Comparison of ENCODE assay signal across 12 cellular contexts in genomic region chr3:11211531-11212300, GRCh38. TPM values are rescaled to one million over a fixed set of nuclear protein-coding genes. Genes with fewer than 3 reads are reported as not detected.
A peak's percentile ranks its signal among the peaks of the same experiment; 100 is the strongest.
DNase-seq lines count a peak whose midpoint lies in the region; ATAC-seq and TF ChIP-seq lines count a peak whose summit lies in the region.
"Had no signal": no experiment of that assay in that cellular context is flagged by ENCODE, and none has a peak within 500 bp of the region (broad histone marks: within the 10 kb centered on the region; RNA-seq: fewer than 3 reads in every experiment).

No MANE protein-coding gene starts in this region.

- no peak for TF ChIP-seq POLR2A in thyroid gland (IDR thresholded peaks at IDR 0.05)

- H3K9me3 ChIP-seq in adipocyte (ENCODE audit: control insufficient read depth, low read length), result no peaks in the 10 kb centered on the region
- no peaks in the 10 kb centered on the region for H3K9me3 ChIP-seq in thyroid gland
- H3K9me3 ChIP-seq: lower lobe of right lung, psoas muscle had no signal

- no peak for ATAC-seq in foreskin keratinocyte
- ATAC-seq: lower lobe of right lung, psoas muscle had no signal

- H3K4me3 ChIP-seq in adipocyte (ENCODE audit: low read length), result no peak overlapping the region
- no peak overlapping the region for H3K4me3 ChIP-seq in thyroid gland (replicated peaks in 1 of 3)
- H3K4me3 ChIP-seq: lower lobe of right lung, psoas muscle had no signal

- peak; percentile 68 for DNase-seq in HCEC 1CT
- peak; percentile 23 for DNase-seq in adipocyte (ENCODE audit: low read depth)
- no peak for DNase-seq in foreskin keratinocyte
- peak; percentile 43 to 67 for DNase-seq in thyroid gland
- DNase-seq in DMS 273 (lab: John Stamatoyannopoulos, UW; ENCODE audit: unreplicated experiment), result no peak
- no peak for DNase-seq in stimulated activated CD4-positive, alpha-beta T cell treated with anti-CD3 and anti-CD28 coated beads, Interleukin-12 subunit alpha, Interleukin-12 subunit beta, amount 100 ng/mL, for 4 hours
- no peak for DNase-seq in DMS79 (lab: John Stamatoyannopoulos, UW)
- DNase-seq: DMS79 treated with DMSO at 0.1 percent for 48 hours, head of caudate nucleus, lower lobe of right lung, NCI-H187 treated with DMSO at 0.1 percent for 48 hours, psoas muscle had no signal

- intact Hi-C loops in thyroid gland (cut with DNase I), result no loop called here

- TF ChIP-seq CTCF in foreskin keratinocyte (conservative IDR thresholded peaks at IDR 0.05) (peak; percentile 33), thyroid gland (IDR thresholded peaks at IDR 0.05) (no peak)

- H3K4me1 ChIP-seq in adipocyte (ENCODE audit: control insufficient read depth, insufficient read depth, low read length), result peaks cover 31% of the 10 kb centered on the region
- H3K4me1 ChIP-seq in foreskin keratinocyte, result peaks cover 20% of the 10 kb centered on the region
- peaks cover 7 to 22% of the 10 kb centered on the region in 2 donors for H3K4me1 ChIP-seq in thyroid gland
- H3K4me1 ChIP-seq: psoas muscle had no signal

- H3K27me3 ChIP-seq in adipocyte (replicated peaks; ENCODE audit: control insufficient read depth, insufficient read depth, low read length), result no peaks in the 10 kb centered on the region
- no peaks in the 10 kb centered on the region for H3K27me3 ChIP-seq in foreskin keratinocyte
- no peaks in the 10 kb centered on the region for H3K27me3 ChIP-seq in thyroid gland

- 60 to 74% methylated on average over 9 of the region's 9 CpGs for WGBS in thyroid gland, 2 donors

- H3K27ac ChIP-seq in foreskin keratinocyte (peak overlapping the region; percentile 21), thyroid gland (peak overlapping the region in 1 of 3 donors; percentile 53)
- H3K27ac ChIP-seq: lower lobe of right lung, psoas muscle had no signal

- no peak overlapping the region for H3K9ac ChIP-seq in adipocyte (ENCODE audit: low read length)

- H3K36me3 ChIP-seq in adipocyte (ENCODE audit: control insufficient read depth, insufficient read depth, low read length, severe bottlenecking) (no peaks in the 10 kb centered on the region), thyroid gland (no peaks in the 10 kb centered on the region)

RNA-seq across cellular contexts. Expression of gene HRH1, which starts 57.4 kb away (rescaled TPM):
- total RNA-seq in foreskin keratinocyte (9.7 and 11.3 TPM in 2 replicates), thyroid gland (1 to 10 TPM in 3 of 4 donors, not detected in 1; 1.9 to 2.6 (median 2.4) TPM)
- polyA plus RNA-seq in foreskin keratinocyte, result 3.3 and 3.6 TPM in 2 replicates

Comparison
In these comparisons a context has a peak if more than half of its experiments do, and no peak if none do; other contexts are left out.
1. DNase-seq: peak in HCEC 1CT (single experiment), adipocyte (single experiment) and thyroid gland (2 of 2); none in foreskin keratinocyte (0 of 2), DMS 273 (single experiment), stimulated activated CD4-positive, alpha-beta T cell treated with anti-CD3 and anti-CD28 coated beads, Interleukin-12 subunit alpha, Interleukin-12 subunit beta, amount 100 ng/mL, for 4 hours (single experiment) and DMS79 (single experiment).